Comparison of ENCODE assay signal across 8 cellular contexts in genomic region chr22:41300661-41301060, GRCh38. TPM values are rescaled to one million over a fixed set of nuclear protein-coding genes. Genes with fewer than 3 reads are reported as not detected.
A peak's percentile ranks its signal among the peaks of the same experiment; 100 is the strongest.
DNase-seq lines count a peak whose midpoint lies in the region; ATAC-seq lines count a peak whose summit lies in the region.

No MANE protein-coding gene starts in this region.

- H3K27ac Mint-ChIP-seq in activated CD8-positive, alpha-beta T cell treated with anti-CD3 and anti-CD28 coated beads, Interleukin-2, amount 10 ng/mL, durations not matched to agents 7 days and 5 days: peak overlapping the region; percentile 63
- peak overlapping the region; percentile 74 for H3K27ac Mint-ChIP-seq in stimulated activated memory B cell treated with anti-CD40 and anti-IgM and Interleukin-4, amounts not matched to agents 10 μg/mL and 1 μg/mL and 100 μg/mL, for 72 hours

- POLR2A ChIA-PET in activated CD8-positive, alpha-beta T cell treated with anti-CD3 and anti-CD28 coated beads, Interleukin-2, amount 10 ng/mL, durations not matched to agents 7 days and 5 days (lab: Charles Lee): interaction anchor here (1.0 to 3.4 kb wide), 3 partner anchors 14 to 146 kb away, joined by 4 to 45 read pairs (median 6); partner anchors contain the start of genes RANGAP1 and TOB2

- CTCF ChIA-PET in activated CD8-positive, alpha-beta T cell treated with anti-CD3 and anti-CD28 coated beads, Interleukin-2, amount 10 ng/mL, durations not matched to agents 7 days and 5 days (lab: Charles Lee): interaction anchor here (0.6 to 1.1 kb wide), 4 partner anchors 15 to 1821 kb away, joined by 3 to 15 read pairs (median 3); partner anchors contain the start of gene RANGAP1

- peaks cover 5% of the 10 kb centered on the region for H3K36me3 Mint-ChIP-seq in activated CD8-positive, alpha-beta T cell treated with anti-CD3 and anti-CD28 coated beads, Interleukin-2, amount 10 ng/mL, durations not matched to agents 7 days and 5 days (ENCODE audit: low read depth)
- peaks cover 5% of the 10 kb centered on the region for H3K36me3 Mint-ChIP-seq in stimulated activated memory B cell treated with anti-CD40 and anti-IgM and Interleukin-4, amounts not matched to agents 10 μg/mL and 1 μg/mL and 100 μg/mL, for 72 hours

- no peaks in the 10 kb centered on the region for H3K27me3 Mint-ChIP-seq in activated CD8-positive, alpha-beta T cell treated with anti-CD3 and anti-CD28 coated beads, Interleukin-2, amount 10 ng/mL, durations not matched to agents 7 days and 5 days (ENCODE audit: low read depth)
- no peaks in the 10 kb centered on the region for H3K27me3 Mint-ChIP-seq in stimulated activated memory B cell treated with anti-CD40 and anti-IgM and Interleukin-4, amounts not matched to agents 10 μg/mL and 1 μg/mL and 100 μg/mL, for 72 hours

- peaks cover 29% of the 10 kb centered on the region for H3K4me1 Mint-ChIP-seq in activated CD8-positive, alpha-beta T cell treated with anti-CD3 and anti-CD28 coated beads, Interleukin-2, amount 10 ng/mL, durations not matched to agents 7 days and 5 days (ENCODE audit: low read depth)
- peaks cover 28% of the 10 kb centered on the region for H3K4me1 Mint-ChIP-seq in stimulated activated memory B cell treated with anti-CD40 and anti-IgM and Interleukin-4, amounts not matched to agents 10 μg/mL and 1 μg/mL and 100 μg/mL, for 72 hours

- peak overlapping the region; percentile 78 for H3K4me3 ChIP-seq in iPS-11a (ENCODE audit: low read depth, low read length)

- in situ Hi-C loops in KBM-7 (cut with MboI; ENCODE audit: low pct_unique_long_range_greater_than_20kb, low sequenced_read_pairs): no loop called here

- H3K4me3 Mint-ChIP-seq in activated CD8-positive, alpha-beta T cell treated with anti-CD3 and anti-CD28 coated beads, Interleukin-2, amount 10 ng/mL, durations not matched to agents 7 days and 5 days: peak overlapping the region; percentile 63
- H3K4me3 Mint-ChIP-seq in stimulated activated memory B cell treated with anti-CD40 and anti-IgM and Interleukin-4, amounts not matched to agents 10 μg/mL and 1 μg/mL and 100 μg/mL, for 72 hours: peak overlapping the region; percentile 77

- DNase-seq in NCI-H748 (lab: John Stamatoyannopoulos, UW; ENCODE audit: unreplicated experiment) (peak; percentile 23), NCI-H748 treated with DMSO at 0.1 percent for 48 hours (lab: John Stamatoyannopoulos, UW) (no peak), KBM-7 (no peak), NCI-H128 (lab: John Stamatoyannopoulos, UW; ENCODE audit: unreplicated experiment) (no peak)
- DNase-seq in activated CD8-positive, alpha-beta T cell treated with anti-CD3 and anti-CD28 coated beads, Interleukin-2, amount 10 ng/mL, durations not matched to agents 7 days and 5 days: no peak

- H3K9me3 Mint-ChIP-seq in activated CD8-positive, alpha-beta T cell treated with anti-CD3 and anti-CD28 coated beads, Interleukin-2, amount 10 ng/mL, durations not matched to agents 7 days and 5 days (ENCODE audit: insufficient read depth): no peaks in the 10 kb centered on the region
- no peaks in the 10 kb centered on the region for H3K9me3 Mint-ChIP-seq in stimulated activated memory B cell treated with anti-CD40 and anti-IgM and Interleukin-4, amounts not matched to agents 10 μg/mL and 1 μg/mL and 100 μg/mL, for 72 hours

- no peak for ATAC-seq in activated CD8-positive, alpha-beta T cell treated with anti-CD3 and anti-CD28 coated beads, Interleukin-2, amount 10 ng/mL, durations not matched to agents 7 days and 5 days
- ATAC-seq in stimulated activated memory B cell treated with anti-CD40 and anti-IgM and Interleukin-4, amounts not matched to agents 10 μg/mL and 1 μg/mL and 100 μg/mL, for 72 hours: no peak
- no peak for ATAC-seq in GM18867 (IDR thresholded peaks at IDR 0.05; ENCODE audit: unreplicated experiment)

RNA-seq across cellular contexts. Expression of gene ZC3H7B, which starts 0.7 kb away (rescaled TPM):
- 10 to 100 TPM; 48.4 to 50.8 TPM for total RNA-seq in activated CD8-positive, alpha-beta T cell treated with anti-CD3 and anti-CD28 coated beads, Interleukin-2, amount 10 ng/mL, durations not matched to agents 7 days and 5 days

RNA-seq across cellular contexts. Expression of gene RANGAP1, which starts 14.7 kb away (rescaled TPM):
- total RNA-seq in activated CD8-positive, alpha-beta T cell treated with anti-CD3 and anti-CD28 coated beads, Interleukin-2, amount 10 ng/mL, durations not matched to agents 7 days and 5 days: 100 to 1,000 TPM; 123 to 125 TPM

RNA-seq across cellular contexts. Expression of gene CHADL, which starts 59.9 kb away (rescaled TPM):
- total RNA-seq in activated CD8-positive, alpha-beta T cell treated with anti-CD3 and anti-CD28 coated beads, Interleukin-2, amount 10 ng/mL, durations not matched to agents 7 days and 5 days: 1 to 10 TPM in 1 of 2 experiments, under 1 TPM in 1; 0.37 to 1.0 TPM
